32 cellular contexts compared by ENCODE assay signal in the genomic region with DNA sequence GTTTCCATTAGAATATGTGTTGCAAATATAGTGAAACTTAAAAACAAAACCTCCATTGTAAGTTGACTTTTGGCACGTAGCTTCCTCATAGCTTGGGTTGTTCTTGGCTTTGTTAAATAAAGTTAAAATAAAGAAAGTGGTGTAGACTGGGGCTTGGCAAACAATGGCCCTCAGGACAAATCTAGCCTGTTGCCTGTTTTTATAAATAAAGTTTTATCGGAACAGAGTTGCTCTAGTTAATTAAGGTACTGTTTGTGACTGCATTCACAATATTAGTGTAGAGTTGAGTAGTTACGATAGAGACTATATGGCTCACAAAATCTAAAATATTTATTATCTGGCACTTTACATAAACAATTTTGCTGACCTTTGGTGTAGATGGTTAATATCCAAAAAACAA.
"Had no signal": no experiment of that assay in that cellular context is flagged by ENCODE, and none has a peak within 500 bp of the region (broad histone marks: within the 10 kb centered on the region; RNA-seq: fewer than 3 reads in every experiment).

No MANE protein-coding gene starts in this region.

- H3K27me3 ChIP-seq: adrenal gland, body of pancreas, breast epithelium, Peyer's patch had no signal

- H3K4me3 ChIP-seq: adrenal gland, body of pancreas, breast epithelium, Peyer's patch had no signal

- H3K36me3 ChIP-seq: adrenal gland, breast epithelium, Peyer's patch had no signal

- H3K9me3 Mint-ChIP-seq: activated CD4-positive, alpha-beta memory T cell treated with anti-CD3 and anti-CD28 coated beads for 36 hours; activated naive CD4-positive, alpha-beta T cell treated with anti-CD3 and anti-CD28 coated beads for 36 hours; activated T-cell treated with anti-CD3 and anti-CD28 coated beads, Interleukin-2, amount 50 U/mL, for 4 hours; activated T-helper 1 cell treated with anti-CD3 and anti-CD28 coated beads, Interleukin-12 subunit alpha, Interleukin-12 subunit beta, Interleukin-2, Interleukin-4 antibody, amounts not matched to agents 30 ng/mL and 10 ng/mL and 1 ng/mL, durations not matched to agents 14 hours and 24 hours and 36 hours had no signal

- H3K9me3 ChIP-seq: adrenal gland, body of pancreas, breast epithelium, Peyer's patch had no signal

- H3K4me3 Mint-ChIP-seq: activated CD4-positive, alpha-beta memory T cell treated with anti-CD3 and anti-CD28 coated beads for 36 hours; activated CD4-positive, alpha-beta T cell treated with anti-CD3 and anti-CD28 coated beads for 36 hours; activated naive CD4-positive, alpha-beta T cell treated with anti-CD3 and anti-CD28 coated beads for 36 hours; activated T-cell treated with anti-CD3 and anti-CD28 coated beads, Interleukin-2, amount 50 U/mL, for 4 hours; activated T-helper 1 cell treated with anti-CD3 and anti-CD28 coated beads, Interleukin-12 subunit alpha, Interleukin-12 subunit beta, Interleukin-2, Interleukin-4 antibody, amounts not matched to agents 30 ng/mL and 10 ng/mL and 1 ng/mL, durations not matched to agents 14 hours and 24 hours and 36 hours had no signal

- H3K27ac ChIP-seq: adrenal gland, body of pancreas, breast epithelium, Peyer's patch had no signal

- H3K27ac Mint-ChIP-seq: activated CD4-positive, alpha-beta memory T cell treated with anti-CD3 and anti-CD28 coated beads for 36 hours; activated CD4-positive, alpha-beta T cell treated with anti-CD3 and anti-CD28 coated beads for 36 hours; activated naive CD4-positive, alpha-beta T cell treated with anti-CD3 and anti-CD28 coated beads for 36 hours; activated T-helper 1 cell treated with anti-CD3 and anti-CD28 coated beads, Interleukin-12 subunit alpha, Interleukin-12 subunit beta, Interleukin-2, Interleukin-4 antibody, amounts not matched to agents 30 ng/mL and 10 ng/mL and 1 ng/mL, durations not matched to agents 14 hours and 24 hours and 36 hours had no signal

- H3K27me3 Mint-ChIP-seq: activated CD4-positive, alpha-beta memory T cell treated with anti-CD3 and anti-CD28 coated beads for 36 hours; activated CD4-positive, alpha-beta T cell treated with anti-CD3 and anti-CD28 coated beads for 36 hours had no signal

- DNase-seq: activated CD4-positive, alpha-beta memory T cell treated with anti-CD3 and anti-CD28 coated beads for 36 hours; activated CD4-positive, alpha-beta T cell treated with anti-CD3 and anti-CD28 coated beads for 36 hours; activated CD4-positive, alpha-beta T cell treated with anti-CD3 and anti-CD28 coated beads, Interleukin-2, amount 50 U/mL, for 1 hour; activated CD8-positive, alpha-beta memory T cell treated with anti-CD3 and anti-CD28 coated beads, Interleukin-2, amount 50 U/mL, for 4 hours; activated gamma-delta T cell treated with Interleukin-2 at 50 U/mL for 16 hours; activated naive CD4-positive, alpha-beta T cell treated with anti-CD3 and anti-CD28 coated beads for 36 hours; activated T-cell treated with anti-CD3 and anti-CD28 coated beads for 4 hours; activated T-cell treated with anti-CD3 and anti-CD28 coated beads, Interleukin-2, amount 50 U/mL, for 4 hours; adrenal gland; body of pancreas; NCI-H1417; NCI-H146; NCI-H187; NCI-H2029 treated with DMSO at 0.1 percent for 48 hours; NCI-H2107; NCI-H2171; NCI-H510A; NCI-H526; NK-92 treated with Interleukin-12 subunit alpha and Interleukin-12 subunit beta, amount 100 ng/mL, for 24 hours; PC-3; Peyer's patch; RPMI8226; SIG-M5; SW 1271; T-helper 1 cell; T-helper 2 cell; T-helper 9 cell had no signal

- FAIRE-seq: astrocyte had no signal

- H3K36me3 Mint-ChIP-seq: activated CD4-positive, alpha-beta memory T cell treated with anti-CD3 and anti-CD28 coated beads for 36 hours had no signal

- H3K4me1 ChIP-seq: adrenal gland, breast epithelium, Peyer's patch had no signal

- ATAC-seq: activated CD4-positive, alpha-beta T cell treated with anti-CD3 and anti-CD28 coated beads for 36 hours; activated CD4-positive, CD25-positive, alpha-beta regulatory T cell treated with anti-CD3 and anti-CD28 coated beads, Interleukin-2, amount 50 U/mL, for 24 hours; activated naive CD4-positive, alpha-beta T cell treated with anti-CD3 and anti-CD28 coated beads, Interleukin-2, amount 50 U/mL, for 72 hours; activated T-cell treated with anti-CD3 and anti-CD28 coated beads, Interleukin-2, amount 50 U/mL, for 4 hours; body of pancreas; PC-3 had no signal
